Comparison of ENCODE assay signal across 31 cellular contexts in the genomic region with DNA sequence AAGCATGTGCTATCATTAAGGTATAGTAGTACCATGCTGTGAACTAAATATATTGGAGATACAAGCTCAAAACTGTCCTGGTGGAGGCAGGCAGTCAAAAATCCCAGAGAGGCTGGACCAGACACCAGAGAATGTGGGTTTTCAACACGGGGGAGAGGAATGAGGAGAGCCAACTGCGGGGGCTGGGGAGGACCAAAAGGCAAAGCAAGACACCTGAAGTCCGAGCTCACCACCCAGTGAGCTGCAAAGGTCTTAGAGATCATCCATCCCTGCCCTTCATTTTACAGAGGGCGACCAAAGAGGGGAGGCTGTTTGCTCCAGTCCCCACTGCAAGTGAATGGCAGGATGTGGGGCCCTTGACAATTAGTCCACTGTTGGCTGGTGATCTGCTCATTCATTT. TPM values are rescaled to one million over a fixed set of nuclear protein-coding genes. Genes with fewer than 3 reads are reported as not detected.
"Had no signal": no experiment of that assay in that cellular context is flagged by ENCODE, and none has a peak within 500 bp of the region (broad histone marks: within the 10 kb centered on the region; RNA-seq: fewer than 3 reads in every experiment).

No MANE protein-coding gene starts in this region.

- H3K4me3 Mint-ChIP-seq: activated CD8-positive, alpha-beta T cell treated with anti-CD3 and anti-CD28 coated beads, Interleukin-2, amount 10 ng/mL, durations not matched to agents 7 days and 5 days; activated T-cell treated with anti-CD3 and anti-CD28 coated beads, Interleukin-2, amount 50 U/mL, for 4 hours; activated T-helper 17 cell treated with anti-CD3 and anti-CD28 coated beads, Interleukin-2, amount 50 U/mL, for 72 hours; nephron; stimulated activated effector memory CD8-positive, alpha-beta T cell treated with anti-CD3 and anti-CD28 coated beads, Interleukin-12 subunit alpha, Interleukin-12 subunit beta, amount 100 ng/mL, for 72 hours; stimulated activated naive CD8-positive, alpha-beta T cell treated with anti-CD3 and anti-CD28 coated beads, Interleukin-15, Interleukin-2, amounts not matched to agents 100 ng/mL and 50 ng/mL, for 24 hours had no signal

- H3K9me3 Mint-ChIP-seq: activated T-helper 17 cell treated with anti-CD3 and anti-CD28 coated beads, Interleukin-2, amount 50 U/mL, for 72 hours; stimulated activated naive CD8-positive, alpha-beta T cell treated with anti-CD3 and anti-CD28 coated beads, Interleukin-15, Interleukin-2, amounts not matched to agents 100 ng/mL and 50 ng/mL, for 24 hours had no signal

- ATAC-seq: activated CD8-positive, alpha-beta T cell treated with anti-CD3 and anti-CD28 coated beads, Interleukin-2, amount 10 ng/mL, durations not matched to agents 7 days and 5 days; activated T-cell treated with anti-CD3 and anti-CD28 coated beads, Interleukin-2, amount 50 U/mL, for 4 hours; activated T-helper 17 cell treated with anti-CD3 and anti-CD28 coated beads, Interleukin-2, amount 50 U/mL, for 72 hours; stimulated activated effector memory CD8-positive, alpha-beta T cell treated with anti-CD3 and anti-CD28 coated beads, Interleukin-12 subunit alpha, Interleukin-12 subunit beta, amount 100 ng/mL, for 72 hours had no signal

- H3K27ac Mint-ChIP-seq: activated CD8-positive, alpha-beta T cell treated with anti-CD3 and anti-CD28 coated beads, Interleukin-2, amount 10 ng/mL, durations not matched to agents 7 days and 5 days; activated T-helper 17 cell treated with anti-CD3 and anti-CD28 coated beads, Interleukin-2, amount 50 U/mL, for 72 hours; nephron; progenitor cell of endocrine pancreas; stimulated activated effector memory CD8-positive, alpha-beta T cell treated with anti-CD3 and anti-CD28 coated beads, Interleukin-12 subunit alpha, Interleukin-12 subunit beta, amount 100 ng/mL, for 72 hours; stimulated activated naive CD8-positive, alpha-beta T cell treated with anti-CD3 and anti-CD28 coated beads, Interleukin-15, Interleukin-2, amounts not matched to agents 100 ng/mL and 50 ng/mL, for 24 hours had no signal

- H3K27me3 Mint-ChIP-seq: activated T-helper 17 cell treated with anti-CD3 and anti-CD28 coated beads, Interleukin-2, amount 50 U/mL, for 72 hours; progenitor cell of endocrine pancreas; stimulated activated naive CD8-positive, alpha-beta T cell treated with anti-CD3 and anti-CD28 coated beads, Interleukin-15, Interleukin-2, amounts not matched to agents 100 ng/mL and 50 ng/mL, for 24 hours had no signal

- DNase-seq: activated CD4-positive, alpha-beta T cell treated with anti-CD3 and anti-CD28 coated beads for 48 hours; activated CD8-positive, alpha-beta T cell treated with anti-CD3 and anti-CD28 coated beads, Interleukin-2, amount 10 ng/mL, durations not matched to agents 7 days and 5 days; activated gamma-delta T cell treated with Interleukin-2 at 50 U/mL for 16 hours; activated naive CD4-positive, alpha-beta T cell treated with anti-CD3 and anti-CD28 coated beads, Interleukin-2, amount 50 U/mL, for 16 hours; activated T-cell treated with anti-CD3 and anti-CD28 coated beads, Interleukin-2, amount 50 U/mL, for 4 hours; amniotic stem cell; brain microvascular endothelial cell; cortex of kidney; foreskin fibroblast; heart right ventricle; left ventricle myocardium inferior; stimulated activated CD4-positive, alpha-beta T cell treated with anti-CD3 and anti-CD28 coated beads, Interleukin-12 subunit alpha, Interleukin-12 subunit beta, amount 100 ng/mL, for 4 hours; stimulated activated CD4-positive, alpha-beta T cell treated with anti-CD3 and anti-CD28 coated beads, Interleukin-4, amount 100 ng/mL, for 1 hour; T-helper 9 cell had no signal

- H3K4me1 Mint-ChIP-seq: activated T-helper 17 cell treated with anti-CD3 and anti-CD28 coated beads, Interleukin-2, amount 50 U/mL, for 72 hours; nephron had no signal

RNA-seq across cellular contexts. Expression of a gene that starts 10.0 kb away (rescaled TPM):
- total RNA-seq: astrocyte, cardiac septum, left ventricle myocardium inferior, osteoblast, subcutaneous adipose tissue had no signal

RNA-seq across cellular contexts. Expression of a gene that starts 10.1 kb away (rescaled TPM):
- total RNA-seq: astrocyte, cardiac septum, cerebellum, esophagus mucosa, glomerular endothelial cell, left ventricle myocardium inferior, lung, mucosa of gallbladder, osteoblast, progenitor cell of endocrine pancreas, renal cortical epithelial cell, sciatic nerve, upper lobe of left lung had no signal
